ENCODE assay signal across 16 cellular contexts in the genomic region with DNA sequence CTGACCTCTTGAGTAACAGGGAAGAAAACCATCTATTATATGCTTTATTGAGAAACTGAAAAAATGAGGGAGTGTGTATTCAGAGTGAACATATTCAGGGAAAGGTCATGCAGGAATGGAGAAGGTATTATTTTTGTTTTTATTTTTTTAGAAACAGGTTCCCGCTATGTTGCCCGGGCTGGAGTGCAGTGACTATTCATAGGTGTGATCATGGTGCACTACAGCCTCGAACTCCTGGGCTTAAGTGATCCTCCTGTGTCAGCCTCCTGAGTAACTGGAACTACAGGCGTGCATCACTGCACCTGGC. TPM values are rescaled to one million over a fixed set of nuclear protein-coding genes. Genes with fewer than 3 reads are reported as not detected.
DNase-seq lines count a peak whose midpoint lies in the region; ATAC-seq and TF ChIP-seq lines count a peak whose summit lies in the region.
"Had no signal": no experiment of that assay in that cellular context is flagged by ENCODE, and none has a peak within 500 bp of the region (broad histone marks: within the 10 kb centered on the region; RNA-seq: fewer than 3 reads in every experiment).

No MANE protein-coding gene starts in this region.

- WGBS in mammary epithelial cell (ENCODE audit: low coverage, missing lambda C conversion rate), result 63% methylated on average over 4 of the region's 4 CpGs

- H3K27ac ChIP-seq in mammary epithelial cell (ENCODE audit: insufficient read depth, low read depth, low read length) (no peak overlapping the region), tibial artery (no peak overlapping the region)
- H3K27ac ChIP-seq: epithelial cell of prostate, lower lobe of right lung, stomach, uterus had no signal

- H3K9me3 ChIP-seq in mammary epithelial cell (replicated peaks; ENCODE audit: insufficient read depth, low read length) (no peaks in the 10 kb centered on the region), tibial artery (no peaks in the 10 kb centered on the region)
- H3K9me3 ChIP-seq: HAP-1, lower lobe of right lung, MG63, stomach, uterus had no signal

- CTCF ChIA-PET in MCF 10A (lab: Yijun Ruan, JAX), result interaction anchor here (0.6 to 4.3 kb wide), 13 partner anchors 8 to 396 kb away, joined by 3 to 78 read pairs (median 4); a partner anchor contains a TSS
- CTCF ChIA-PET in mammary epithelial cell (lab: Charles Lee; ENCODE audit: low non-redundant PET), result interaction anchor here (0.6 kb wide), 1 partner anchor 12 kb away, joined by 3 read pairs; no protein-coding TSS in a partner anchor

- no peak overlapping the region for H3K4me2 ChIP-seq in mammary epithelial cell (ENCODE audit: insufficient read depth, low read depth, low read length)

- no TSS peak for BruUV-seq in MCF 10A (replicated peaks; lab: Mats Ljungman, UMichigan)
- no TSS peak for BruUV-seq in mammary epithelial cell (replicated peaks; lab: Mats Ljungman, UMichigan)

- H3K27ac Mint-ChIP-seq in MCF 10A (ENCODE audit: low read depth, unreplicated experiment) (peak overlapping the region; percentile 4), progenitor cell of endocrine pancreas (peak overlapping the region; percentile 23)
- peak overlapping the region; percentile 5 to 42 for H3K27ac Mint-ChIP-seq in effector memory CD8-positive, alpha-beta T cell
- H3K27ac Mint-ChIP-seq: activated CD4-positive, alpha-beta memory T cell treated with anti-CD3 and anti-CD28 coated beads for 36 hours had no signal

- H3K36me3 ChIP-seq in mammary epithelial cell (ENCODE audit: insufficient read depth, low read length), result peaks cover 5% of the 10 kb centered on the region
- H3K36me3 ChIP-seq in tibial artery, result peaks cover 0 to 19% (median 0%) of the 10 kb centered on the region in 3 donors
- H3K36me3 ChIP-seq: HAP-1, uterus had no signal

- H3K27me3 ChIP-seq in mammary epithelial cell (ENCODE audit: insufficient read depth, low read length), result no peaks in the 10 kb centered on the region
- H3K27me3 ChIP-seq in tibial artery, result no peaks in the 10 kb centered on the region
- H3K27me3 ChIP-seq: MG63, stomach, uterus had no signal

- H4K20me1 ChIP-seq in mammary epithelial cell (ENCODE audit: insufficient read depth, low read length), result no peaks in the 10 kb centered on the region

- H3K4me1 ChIP-seq in mammary epithelial cell (ENCODE audit: insufficient read depth, low read length) (no peaks in the 10 kb centered on the region), tibial artery (no peaks in the 10 kb centered on the region)
- H3K4me1 ChIP-seq: HAP-1, uterus had no signal

- H3K4me3 Mint-ChIP-seq in MCF 10A (ENCODE audit: unreplicated experiment) (no peak overlapping the region), progenitor cell of endocrine pancreas (ENCODE audit: low read depth) (no peak overlapping the region)
- no peak overlapping the region for H3K4me3 Mint-ChIP-seq in effector memory CD8-positive, alpha-beta T cell
- H3K4me3 Mint-ChIP-seq: activated CD4-positive, alpha-beta memory T cell treated with anti-CD3 and anti-CD28 coated beads for 36 hours had no signal

- H2AFZ ChIP-seq in mammary epithelial cell (ENCODE audit: low read depth, low read length), result no peak overlapping the region

- no peak for TF ChIP-seq CTCF in MCF 10A (IDR thresholded peaks at IDR 0.05; ENCODE audit: unreplicated experiment)
- no peak for TF ChIP-seq CTCF in mammary epithelial cell (conservative IDR thresholded peaks at IDR 0.05 in 1 of 2, IDR thresholded peaks at IDR 0.05 in 1 of 2; ENCODE audit: extremely low read depth in 1 of 2, insufficient read depth in 1 of 2, low read depth in 1 of 2, low read length in 2 of 2)
- 0 out of 2 replicates have a peak, but pooled peaks have one; percentile 15 for TF ChIP-seq CTCF in LNCAP (IDR thresholded peaks at IDR 0.05)
- TF ChIP-seq CTCF in progenitor cell of endocrine pancreas (IDR thresholded peaks at IDR 0.05; ENCODE audit: unreplicated experiment), result no peak
- TF ChIP-seq CTCF in tibial artery (IDR thresholded peaks at IDR 0.05), result no peak

- no peak overlapping the region for H3K9ac ChIP-seq in mammary epithelial cell (ENCODE audit: insufficient read depth, low read length)

- no peak for ATAC-seq in effector memory CD8-positive, alpha-beta T cell (replicated peaks)
- no peak for ATAC-seq in HG02938 (IDR thresholded peaks at IDR 0.05; ENCODE audit: unreplicated experiment)

- POLR2A ChIA-PET in MCF 10A (lab: Yijun Ruan, JAX), result interaction anchor here (0.6 to 2.4 kb wide), 12 partner anchors 8 to 364 kb away, joined by 3 to 12 read pairs (median 4); a partner anchor contains a TSS

- DNase-seq in MCF 10A (ENCODE audit: unreplicated experiment) (no peak), mammary epithelial cell (no peak), progenitor cell of endocrine pancreas (ENCODE audit: low spot score, unreplicated experiment) (no peak), NCI-H187 treated with DMSO at 0.1 percent for 48 hours (lab: John Stamatoyannopoulos, UW) (no peak), tibial artery (no peak)
- no peak for DNase-seq in effector memory CD8-positive, alpha-beta T cell
- DNase-seq: cortex of kidney, lower lobe of right lung, MG63 had no signal

- H3K79me2 ChIP-seq in mammary epithelial cell (ENCODE audit: insufficient read depth, low read length), result peaks cover 6% of the 10 kb centered on the region

- dilution Hi-C loops in mammary epithelial cell (cut with HindIII; ENCODE audit: low sequenced_read_pairs), result no loop called here

- intact Hi-C loops in MCF 10A (cut with micrococcal nuclease) (loop anchor here (1.0 to 10.0 kb wide), 3 partner anchors 110 to 426 kb away; a partner anchor contains a TSS), mammary epithelial cell (cut with micrococcal nuclease) (loop anchor here (1.0 to 2.0 kb wide), 4 partner anchors 140 to 426 kb away; no protein-coding TSS in a partner anchor), tibial artery (cut with DNase I; ENCODE audit: low total_unique reads) (loop anchor here (2.0 kb wide), 1 partner anchor 140 kb away; no protein-coding TSS in a partner anchor)

- H3K4me3 ChIP-seq in mammary epithelial cell (replicated peaks in 1 of 3; ENCODE audit: insufficient read depth in 1 of 3, low read depth in 2 of 3, low read length in 3 of 3) (no peak overlapping the region), tibial artery (no peak overlapping the region)
- H3K4me3 ChIP-seq: HAP-1, lower lobe of right lung, MG63, stomach, uterus had no signal

- H3K4me1 Mint-ChIP-seq in MCF 10A (ENCODE audit: insufficient read depth, unreplicated experiment) (peaks cover 15% of the 10 kb centered on the region), progenitor cell of endocrine pancreas (ENCODE audit: low read depth) (peaks cover 9% of the 10 kb centered on the region)
- H3K4me1 Mint-ChIP-seq in effector memory CD8-positive, alpha-beta T cell (ENCODE audit: low read depth in 2 of 2), result peaks cover 10% of the 10 kb centered on the region in 2 donors

- H3K27me3 Mint-ChIP-seq in MCF 10A (ENCODE audit: insufficient read depth, unreplicated experiment) (no peaks in the 10 kb centered on the region), progenitor cell of endocrine pancreas (no peaks in the 10 kb centered on the region)
- H3K27me3 Mint-ChIP-seq in effector memory CD8-positive, alpha-beta T cell, result no peaks in the 10 kb centered on the region
- H3K27me3 Mint-ChIP-seq: activated CD4-positive, alpha-beta memory T cell treated with anti-CD3 and anti-CD28 coated beads for 36 hours had no signal

- H3K36me3 Mint-ChIP-seq in MCF 10A (ENCODE audit: insufficient read depth, unreplicated experiment) (peaks cover 38% of the 10 kb centered on the region), progenitor cell of endocrine pancreas (ENCODE audit: insufficient read depth) (peaks cover 2% of the 10 kb centered on the region)
- peaks cover 8% of the 10 kb centered on the region for H3K36me3 Mint-ChIP-seq in effector memory CD8-positive, alpha-beta T cell (ENCODE audit: insufficient read depth)

- in situ Hi-C loops in mammary epithelial cell (cut with MboI; ENCODE audit: low sequenced_read_pairs in 2 of 2), result loop anchor here (5.0 kb wide), 1 partner anchor 142 kb away; no protein-coding TSS in a partner anchor

- H3K9me3 Mint-ChIP-seq in MCF 10A (ENCODE audit: unreplicated experiment) (no peaks in the 10 kb centered on the region), progenitor cell of endocrine pancreas (ENCODE audit: low read depth) (no peaks in the 10 kb centered on the region)
- no peaks in the 10 kb centered on the region for H3K9me3 Mint-ChIP-seq in effector memory CD8-positive, alpha-beta T cell
- H3K9me3 Mint-ChIP-seq: activated CD4-positive, alpha-beta memory T cell treated with anti-CD3 and anti-CD28 coated beads for 36 hours had no signal

RNA-seq across cellular contexts. Expression of a gene that starts 8.7 kb away (rescaled TPM):
- 23.3 and 27.7 TPM in 2 replicates for total RNA-seq in MCF 10A (2022)
- total RNA-seq in mammary epithelial cell, result 10 to 100 TPM; 19.0 to 21.0 TPM
- 20.8 TPM for polyA plus RNA-seq in mammary epithelial cell
- polyA minus RNA-seq in mammary epithelial cell, result 30.3 TPM
- total RNA-seq in progenitor cell of endocrine pancreas, result 32.7 and 33.3 TPM in 2 replicates

RNA-seq across cellular contexts. Expression of a gene that starts 22.4 kb away (rescaled TPM):
- total RNA-seq in MCF 10A (2022) (30.4 and 39.9 TPM in 2 replicates), mammary epithelial cell (10 to 100 TPM; 21.3 to 26.2 TPM), progenitor cell of endocrine pancreas (19.6 and 20.2 TPM in 2 replicates)
- polyA plus RNA-seq in mammary epithelial cell, result 11.3 TPM
- 1.3 TPM for polyA minus RNA-seq in mammary epithelial cell
